In the genomic region with DNA sequence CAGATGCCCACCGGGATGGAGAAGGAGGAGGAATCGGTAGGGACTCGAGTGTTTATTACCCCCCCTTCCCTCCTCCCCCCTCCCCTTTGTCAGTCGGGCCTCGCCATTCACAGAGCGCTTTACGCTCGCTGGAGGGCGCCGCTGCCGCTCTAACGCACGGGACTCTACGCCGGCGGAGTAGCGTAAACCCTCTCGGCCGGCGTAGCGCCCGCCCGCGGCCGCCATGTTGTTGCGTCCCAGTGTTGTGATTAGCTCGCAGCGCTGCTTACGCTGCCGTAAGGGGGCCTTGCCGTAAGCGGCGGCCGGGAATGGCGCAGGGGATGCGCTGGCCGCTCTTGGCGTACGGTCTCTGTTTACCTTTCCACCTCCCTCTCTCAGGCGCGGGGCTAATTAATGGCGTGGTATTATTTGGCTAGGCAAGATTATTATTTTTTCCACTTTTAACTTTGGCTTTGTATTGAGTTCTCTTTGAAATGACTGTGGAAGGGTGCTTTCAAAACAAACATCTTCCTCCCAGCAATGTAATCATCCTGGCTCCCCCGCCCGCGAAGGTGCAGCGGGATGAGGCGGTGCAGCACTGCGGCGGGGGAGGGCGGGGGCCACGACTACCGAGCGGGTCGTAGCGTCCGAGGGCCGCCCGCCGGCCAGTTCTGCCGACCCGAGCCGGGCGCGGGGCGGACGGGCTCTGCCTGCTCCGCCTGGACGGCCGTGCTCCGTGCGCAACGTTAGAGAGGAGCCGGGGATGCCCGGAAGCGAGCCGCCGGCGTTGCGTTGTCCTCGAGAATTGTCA, we compare ENCODE assay signal across 1 cellular context.
TF ChIP-seq lines count a peak whose summit lies in the region.

No MANE protein-coding gene starts in this region.

TF ChIP-seq in K562, 482 proteins besides CTCF, POLR2A, EP300 and RAD21 (continued from another document and continues in another):
- TF ChIP-seq, protein P1, sequence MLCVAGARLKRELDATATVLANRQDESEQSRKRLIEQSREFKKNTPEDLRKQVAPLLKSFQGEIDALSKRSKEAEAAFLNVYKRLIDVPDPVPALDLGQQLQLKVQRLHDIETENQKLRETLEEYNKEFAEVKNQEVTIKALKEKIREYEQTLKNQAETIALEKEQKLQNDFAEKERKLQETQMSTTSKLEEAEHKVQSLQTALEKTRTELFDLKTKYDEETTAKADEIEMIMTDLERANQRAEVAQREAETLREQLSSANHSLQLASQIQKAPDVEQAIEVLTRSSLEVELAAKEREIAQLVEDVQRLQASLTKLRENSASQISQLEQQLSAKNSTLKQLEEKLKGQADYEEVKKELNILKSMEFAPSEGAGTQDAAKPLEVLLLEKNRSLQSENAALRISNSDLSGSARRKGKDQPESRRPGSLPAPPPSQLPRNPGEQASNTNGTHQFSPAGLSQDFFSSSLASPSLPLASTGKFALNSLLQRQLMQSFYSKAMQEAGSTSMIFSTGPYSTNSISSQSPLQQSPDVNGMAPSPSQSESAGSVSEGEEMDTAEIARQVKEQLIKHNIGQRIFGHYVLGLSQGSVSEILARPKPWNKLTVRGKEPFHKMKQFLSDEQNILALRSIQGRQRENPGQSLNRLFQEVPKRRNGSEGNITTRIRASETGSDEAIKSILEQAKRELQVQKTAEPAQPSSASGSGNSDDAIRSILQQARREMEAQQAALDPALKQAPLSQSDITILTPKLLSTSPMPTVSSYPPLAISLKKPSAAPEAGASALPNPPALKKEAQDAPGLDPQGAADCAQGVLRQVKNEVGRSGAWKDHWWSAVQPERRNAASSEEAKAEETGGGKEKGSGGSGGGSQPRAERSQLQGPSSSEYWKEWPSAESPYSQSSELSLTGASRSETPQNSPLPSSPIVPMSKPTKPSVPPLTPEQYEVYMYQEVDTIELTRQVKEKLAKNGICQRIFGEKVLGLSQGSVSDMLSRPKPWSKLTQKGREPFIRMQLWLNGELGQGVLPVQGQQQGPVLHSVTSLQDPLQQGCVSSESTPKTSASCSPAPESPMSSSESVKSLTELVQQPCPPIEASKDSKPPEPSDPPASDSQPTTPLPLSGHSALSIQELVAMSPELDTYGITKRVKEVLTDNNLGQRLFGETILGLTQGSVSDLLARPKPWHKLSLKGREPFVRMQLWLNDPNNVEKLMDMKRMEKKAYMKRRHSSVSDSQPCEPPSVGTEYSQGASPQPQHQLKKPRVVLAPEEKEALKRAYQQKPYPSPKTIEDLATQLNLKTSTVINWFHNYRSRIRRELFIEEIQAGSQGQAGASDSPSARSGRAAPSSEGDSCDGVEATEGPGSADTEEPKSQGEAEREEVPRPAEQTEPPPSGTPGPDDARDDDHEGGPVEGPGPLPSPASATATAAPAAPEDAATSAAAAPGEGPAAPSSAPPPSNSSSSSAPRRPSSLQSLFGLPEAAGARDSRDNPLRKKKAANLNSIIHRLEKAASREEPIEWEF (CRISPR knock-in tag; IDR thresholded peaks at IDR 0.05) = no peak
- TF ChIP-seq SLC30A9 (CRISPR knock-in tag; IDR thresholded peaks at IDR 0.05) (no peak), KLF10 (CRISPR knock-in tag; IDR thresholded peaks at IDR 0.05) (no peak), ZNF41 (CRISPR knock-in tag; conservative IDR thresholded peaks at IDR 0.05) (no peak), ETV6 (IDR thresholded peaks at IDR 0.05; ENCODE audit: borderline replicate concordance in 1 of 2, low read depth in 2 of 2, low read length in 1 of 2) (0 out of 4 replicates have a peak, but pooled peaks of 1 of the 2 experiments have one; percentile 47), ETV6 (CRISPR knock-in tag; IDR thresholded peaks at IDR 0.05; ENCODE audit: borderline replicate concordance) (no peak), FOXJ2 (tag; IDR thresholded peaks at IDR 0.05) (peak; percentile 84), LCOR (CRISPR knock-in tag; IDR thresholded peaks at IDR 0.05) (no peak), CBFA2T3 (IDR thresholded peaks at IDR 0.05) (no peak), POU5F1 (IDR thresholded peaks at IDR 0.05; ENCODE audit: borderline replicate concordance, low read depth, low read length, partially characterized antibody) (no peak), KLF16 (IDR thresholded peaks at IDR 0.05) (no peak), HNRNPK (IDR thresholded peaks at IDR 0.05; ENCODE audit: low read depth, low read length, poor library complexity, severe bottlenecking) (peak; percentile 100)
- TF ChIP-seq, protein P2, sequence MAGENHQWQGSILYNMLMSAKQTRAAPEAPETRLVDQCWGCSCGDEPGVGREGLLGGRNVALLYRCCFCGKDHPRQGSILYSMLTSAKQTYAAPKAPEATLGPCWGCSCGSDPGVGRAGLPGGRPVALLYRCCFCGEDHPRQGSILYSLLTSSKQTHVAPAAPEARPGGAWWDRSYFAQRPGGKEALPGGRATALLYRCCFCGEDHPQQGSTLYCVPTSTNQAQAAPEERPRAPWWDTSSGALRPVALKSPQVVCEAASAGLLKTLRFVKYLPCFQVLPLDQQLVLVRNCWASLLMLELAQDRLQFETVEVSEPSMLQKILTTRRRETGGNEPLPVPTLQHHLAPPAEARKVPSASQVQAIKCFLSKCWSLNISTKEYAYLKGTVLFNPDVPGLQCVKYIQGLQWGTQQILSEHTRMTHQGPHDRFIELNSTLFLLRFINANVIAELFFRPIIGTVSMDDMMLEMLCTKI (IDR thresholded peaks at IDR 0.05; ENCODE audit: partially characterized antibody) = no peak
- TF ChIP-seq, protein P3, sequence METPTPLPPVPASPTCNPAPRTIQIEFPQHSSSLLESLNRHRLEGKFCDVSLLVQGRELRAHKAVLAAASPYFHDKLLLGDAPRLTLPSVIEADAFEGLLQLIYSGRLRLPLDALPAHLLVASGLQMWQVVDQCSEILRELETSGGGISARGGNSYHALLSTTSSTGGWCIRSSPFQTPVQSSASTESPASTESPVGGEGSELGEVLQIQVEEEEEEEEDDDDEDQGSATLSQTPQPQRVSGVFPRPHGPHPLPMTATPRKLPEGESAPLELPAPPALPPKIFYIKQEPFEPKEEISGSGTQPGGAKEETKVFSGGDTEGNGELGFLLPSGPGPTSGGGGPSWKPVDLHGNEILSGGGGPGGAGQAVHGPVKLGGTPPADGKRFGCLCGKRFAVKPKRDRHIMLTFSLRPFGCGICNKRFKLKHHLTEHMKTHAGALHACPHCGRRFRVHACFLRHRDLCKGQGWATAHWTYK (CRISPR knock-in tag; IDR thresholded peaks at IDR 0.05) = peak; percentile 92
- TF ChIP-seq, protein P4, sequence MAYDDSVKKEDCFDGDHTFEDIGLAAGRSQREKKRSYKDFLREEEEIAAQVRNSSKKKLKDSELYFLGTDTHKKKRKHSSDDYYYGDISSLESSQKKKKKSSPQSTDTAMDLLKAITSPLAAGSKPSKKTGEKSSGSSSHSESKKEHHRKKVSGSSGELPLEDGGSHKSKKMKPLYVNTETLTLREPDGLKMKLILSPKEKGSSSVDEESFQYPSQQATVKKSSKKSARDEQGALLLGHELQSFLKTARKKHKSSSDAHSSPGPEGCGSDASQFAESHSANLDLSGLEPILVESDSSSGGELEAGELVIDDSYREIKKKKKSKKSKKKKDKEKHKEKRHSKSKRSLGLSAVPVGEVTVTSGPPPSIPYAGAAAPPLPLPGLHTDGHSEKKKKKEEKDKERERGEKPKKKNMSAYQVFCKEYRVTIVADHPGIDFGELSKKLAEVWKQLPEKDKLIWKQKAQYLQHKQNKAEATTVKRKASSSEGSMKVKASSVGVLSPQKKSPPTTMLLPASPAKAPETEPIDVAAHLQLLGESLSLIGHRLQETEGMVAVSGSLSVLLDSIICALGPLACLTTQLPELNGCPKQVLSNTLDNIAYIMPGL (CRISPR knock-in tag; IDR thresholded peaks at IDR 0.05) = no peak
- TF ChIP-seq, protein P5, sequence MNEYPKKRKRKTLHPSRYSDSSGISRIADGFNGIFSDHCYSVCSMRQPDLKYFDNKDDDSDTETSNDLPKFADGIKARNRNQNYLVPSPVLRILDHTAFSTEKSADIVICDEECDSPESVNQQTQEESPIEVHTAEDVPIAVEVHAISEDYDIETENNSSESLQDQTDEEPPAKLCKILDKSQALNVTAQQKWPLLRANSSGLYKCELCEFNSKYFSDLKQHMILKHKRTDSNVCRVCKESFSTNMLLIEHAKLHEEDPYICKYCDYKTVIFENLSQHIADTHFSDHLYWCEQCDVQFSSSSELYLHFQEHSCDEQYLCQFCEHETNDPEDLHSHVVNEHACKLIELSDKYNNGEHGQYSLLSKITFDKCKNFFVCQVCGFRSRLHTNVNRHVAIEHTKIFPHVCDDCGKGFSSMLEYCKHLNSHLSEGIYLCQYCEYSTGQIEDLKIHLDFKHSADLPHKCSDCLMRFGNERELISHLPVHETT (CRISPR knock-in tag; conservative IDR thresholded peaks at IDR 0.05 in 1 of 2, IDR thresholded peaks at IDR 0.05 in 1 of 2) = no peak; a peak in 1 of 4 replicates
- TF ChIP-seq, protein P6, sequence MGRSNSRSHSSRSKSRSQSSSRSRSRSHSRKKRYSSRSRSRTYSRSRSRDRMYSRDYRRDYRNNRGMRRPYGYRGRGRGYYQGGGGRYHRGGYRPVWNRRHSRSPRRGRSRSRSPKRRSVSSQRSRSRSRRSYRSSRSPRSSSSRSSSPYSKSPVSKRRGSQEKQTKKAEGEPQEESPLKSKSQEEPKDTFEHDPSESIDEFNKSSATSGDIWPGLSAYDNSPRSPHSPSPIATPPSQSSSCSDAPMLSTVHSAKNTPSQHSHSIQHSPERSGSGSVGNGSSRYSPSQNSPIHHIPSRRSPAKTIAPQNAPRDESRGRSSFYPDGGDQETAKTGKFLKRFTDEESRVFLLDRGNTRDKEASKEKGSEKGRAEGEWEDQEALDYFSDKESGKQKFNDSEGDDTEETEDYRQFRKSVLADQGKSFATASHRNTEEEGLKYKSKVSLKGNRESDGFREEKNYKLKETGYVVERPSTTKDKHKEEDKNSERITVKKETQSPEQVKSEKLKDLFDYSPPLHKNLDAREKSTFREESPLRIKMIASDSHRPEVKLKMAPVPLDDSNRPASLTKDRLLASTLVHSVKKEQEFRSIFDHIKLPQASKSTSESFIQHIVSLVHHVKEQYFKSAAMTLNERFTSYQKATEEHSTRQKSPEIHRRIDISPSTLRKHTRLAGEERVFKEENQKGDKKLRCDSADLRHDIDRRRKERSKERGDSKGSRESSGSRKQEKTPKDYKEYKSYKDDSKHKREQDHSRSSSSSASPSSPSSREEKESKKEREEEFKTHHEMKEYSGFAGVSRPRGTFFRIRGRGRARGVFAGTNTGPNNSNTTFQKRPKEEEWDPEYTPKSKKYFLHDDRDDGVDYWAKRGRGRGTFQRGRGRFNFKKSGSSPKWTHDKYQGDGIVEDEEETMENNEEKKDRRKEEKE (IDR thresholded peaks at IDR 0.05; ENCODE audit: borderline replicate concordance in 1 of 2, control insufficient read depth in 1 of 2, low read depth in 2 of 2, low read length in 1 of 2) = no peak
- TF ChIP-seq, protein P7, sequence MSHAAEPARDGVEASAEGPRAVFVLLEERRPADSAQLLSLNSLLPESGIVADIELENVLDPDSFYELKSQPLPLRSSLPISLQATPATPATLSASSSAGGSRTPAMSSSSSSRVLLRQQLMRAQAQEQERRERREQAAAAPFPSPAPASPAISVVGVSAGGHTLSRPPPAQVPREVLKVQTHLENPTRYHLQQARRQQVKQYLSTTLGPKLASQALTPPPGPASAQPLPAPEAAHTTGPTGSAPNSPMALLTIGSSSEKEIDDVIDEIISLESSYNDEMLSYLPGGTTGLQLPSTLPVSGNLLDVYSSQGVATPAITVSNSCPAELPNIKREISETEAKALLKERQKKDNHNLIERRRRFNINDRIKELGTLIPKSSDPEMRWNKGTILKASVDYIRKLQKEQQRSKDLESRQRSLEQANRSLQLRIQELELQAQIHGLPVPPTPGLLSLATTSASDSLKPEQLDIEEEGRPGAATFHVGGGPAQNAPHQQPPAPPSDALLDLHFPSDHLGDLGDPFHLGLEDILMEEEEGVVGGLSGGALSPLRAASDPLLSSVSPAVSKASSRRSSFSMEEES (CRISPR knock-in tag; IDR thresholded peaks at IDR 0.05) = no peak
- TF ChIP-seq, protein P8, sequence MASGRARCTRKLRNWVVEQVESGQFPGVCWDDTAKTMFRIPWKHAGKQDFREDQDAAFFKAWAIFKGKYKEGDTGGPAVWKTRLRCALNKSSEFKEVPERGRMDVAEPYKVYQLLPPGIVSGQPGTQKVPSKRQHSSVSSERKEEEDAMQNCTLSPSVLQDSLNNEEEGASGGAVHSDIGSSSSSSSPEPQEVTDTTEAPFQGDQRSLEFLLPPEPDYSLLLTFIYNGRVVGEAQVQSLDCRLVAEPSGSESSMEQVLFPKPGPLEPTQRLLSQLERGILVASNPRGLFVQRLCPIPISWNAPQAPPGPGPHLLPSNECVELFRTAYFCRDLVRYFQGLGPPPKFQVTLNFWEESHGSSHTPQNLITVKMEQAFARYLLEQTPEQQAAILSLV (tag; IDR thresholded peaks at IDR 0.05) = no peak
